26 cellular contexts compared by ENCODE assay signal in the genomic region with DNA sequence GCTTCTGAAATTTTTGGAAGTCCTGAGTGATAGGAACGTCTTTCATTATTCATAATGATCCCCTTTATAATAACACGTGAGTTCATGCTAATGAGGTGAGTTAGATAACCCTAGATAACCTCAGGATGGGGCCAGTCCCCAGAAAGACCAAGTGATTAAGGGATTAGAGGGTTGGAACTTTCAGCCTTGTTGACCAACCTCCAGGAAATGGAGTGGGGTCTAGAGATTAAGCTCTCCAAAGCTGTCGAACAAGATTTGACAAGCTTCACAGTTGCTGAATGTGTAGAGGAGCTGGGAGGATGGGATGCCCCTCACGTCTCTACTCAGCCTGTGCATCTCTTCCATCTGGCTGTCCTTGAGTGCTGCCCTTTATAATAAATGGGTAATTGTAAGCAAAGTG.
"Had no signal": no experiment of that assay in that cellular context is flagged by ENCODE, and none has a peak within 500 bp of the region (broad histone marks: within the 10 kb centered on the region; RNA-seq: fewer than 3 reads in every experiment).

No MANE protein-coding gene starts in this region.

- H3K4me3 Mint-ChIP-seq: dendritic cell treated with granulocyte-macrophage colony-stimulating factor and Interleukin-4, amounts not matched to agents 40 ng/mL and 50 ng/mL, for 4 days; naive thymus-derived CD4-positive, alpha-beta T cell; nephron; stimulated activated effector memory CD8-positive, alpha-beta T cell treated with anti-CD3 and anti-CD28 coated beads, Interleukin-12 subunit alpha, Interleukin-12 subunit beta, amount 100 ng/mL, for 72 hours had no signal

- H3K4me3 ChIP-seq: esophagus muscularis mucosa, heart right ventricle, left lung, prostate gland, right atrium auricular region, smooth muscle cell, stomach, thyroid gland, vagina had no signal

- DNase-seq: effector CD8-positive, alpha-beta T cell; foreskin keratinocyte; glutamatergic neuron; heart right ventricle; hippocampal formation; left cardiac atrium; left lung; mesenchymal stem cell; midbrain; naive thymus-derived CD4-positive, alpha-beta T cell; nucleus accumbens; stimulated activated CD4-positive, alpha-beta T cell treated with anti-CD3 and anti-CD28 coated beads, Interleukin-12 subunit alpha, Interleukin-12 subunit beta, amount 100 ng/mL, for 4 hours; stimulated activated CD4-positive, alpha-beta T cell treated with anti-CD3 and anti-CD28 coated beads, Interleukin-1b, Interleukin-23, amount 100 ng/mL, for 48 hours; stimulated activated CD4-positive, alpha-beta T cell treated with anti-CD3 and anti-CD28 coated beads, Interleukin-4, amount 100 ng/mL, for 1 hour; stimulated activated naive CD4-positive, alpha-beta T cell treated with Interleukin-2 at 50 U/mL for 16 hours; stomach; thyroid gland; trophoblast cell had no signal

- H3K27me3 Mint-ChIP-seq: naive thymus-derived CD4-positive, alpha-beta T cell had no signal

- H3K27ac ChIP-seq: esophagus muscularis mucosa, foreskin keratinocyte, heart right ventricle, left lung, prostate gland, right atrium auricular region, stomach, thyroid gland, vagina had no signal

- H3K9me3 Mint-ChIP-seq: dendritic cell treated with granulocyte-macrophage colony-stimulating factor and Interleukin-4, amounts not matched to agents 40 ng/mL and 50 ng/mL, for 4 days; nephron; stimulated activated effector memory CD8-positive, alpha-beta T cell treated with anti-CD3 and anti-CD28 coated beads, Interleukin-12 subunit alpha, Interleukin-12 subunit beta, amount 100 ng/mL, for 72 hours had no signal

- H3K4me1 ChIP-seq: foreskin keratinocyte, prostate gland had no signal

- H3K4me1 Mint-ChIP-seq: stimulated activated effector memory CD8-positive, alpha-beta T cell treated with anti-CD3 and anti-CD28 coated beads, Interleukin-12 subunit alpha, Interleukin-12 subunit beta, amount 100 ng/mL, for 72 hours had no signal

- H3K9me3 ChIP-seq: esophagus muscularis mucosa, heart right ventricle, left lung, prostate gland, right atrium auricular region, stomach, thyroid gland, vagina had no signal

- H3K27ac Mint-ChIP-seq: dendritic cell treated with granulocyte-macrophage colony-stimulating factor and Interleukin-4, amounts not matched to agents 40 ng/mL and 50 ng/mL, for 4 days; naive thymus-derived CD4-positive, alpha-beta T cell; nephron; stimulated activated effector memory CD8-positive, alpha-beta T cell treated with anti-CD3 and anti-CD28 coated beads, Interleukin-12 subunit alpha, Interleukin-12 subunit beta, amount 100 ng/mL, for 72 hours had no signal

- H3K27me3 ChIP-seq: esophagus muscularis mucosa, foreskin keratinocyte, heart right ventricle, left lung, right atrium auricular region, stomach, thyroid gland, vagina had no signal

- H3K36me3 Mint-ChIP-seq: stimulated activated effector memory CD8-positive, alpha-beta T cell treated with anti-CD3 and anti-CD28 coated beads, Interleukin-12 subunit alpha, Interleukin-12 subunit beta, amount 100 ng/mL, for 72 hours had no signal

- H3K36me3 ChIP-seq: esophagus muscularis mucosa, heart right ventricle, left lung, prostate gland, right atrium auricular region, stomach, thyroid gland, vagina had no signal
